Comparison of ENCODE assay signal across 8 cellular contexts in genomic region chr21:44818636-44819011, GRCh38. TPM values are rescaled to one million over a fixed set of nuclear protein-coding genes. Genes with fewer than 3 reads are reported as not detected.
DNase-seq lines count a peak whose midpoint lies in the region; ATAC-seq lines count a peak whose summit lies in the region.

No MANE protein-coding gene starts in this region.

- DNase-seq in adipocyte (ENCODE audit: low read depth) = no peak
- no peak for DNase-seq in immature natural killer cell
- DNase-seq in stimulated activated naive CD8-positive, alpha-beta T cell treated with anti-CD3 and anti-CD28 coated beads, Interleukin-15, amount 100 ng/mL, for 72 hours = no peak
- no peak for DNase-seq in HuH-7 (ENCODE audit: low spot score)
- no peak for DNase-seq in kidney tubule cell (ENCODE audit: low spot score)
- DNase-seq in OCI-M1 (lab: John Stamatoyannopoulos, UW) = no peak
- no peak for DNase-seq in DMS79 (lab: John Stamatoyannopoulos, UW)

- H3K9me3 ChIP-seq in HUES64 (ENCODE audit: insufficient read depth, low read depth, low read length) (peaks cover 32% of the 10 kb centered on the region), adipocyte (ENCODE audit: control insufficient read depth, low read length) (peaks cover 31% of the 10 kb centered on the region)

- H3K36me3 Mint-ChIP-seq in immature natural killer cell = peaks cover 1 to 3% (median 3%) of the 10 kb centered on the region in 3 donors

- peaks cover 5 to 19% (median 9%) of the 10 kb centered on the region in 6 donors for H3K9me3 Mint-ChIP-seq in immature natural killer cell
- peaks cover 10 to 32% of the 10 kb centered on the region in 2 donors for H3K9me3 Mint-ChIP-seq in stimulated activated naive CD8-positive, alpha-beta T cell treated with anti-CD3 and anti-CD28 coated beads, Interleukin-15, amount 100 ng/mL, for 72 hours

- H3K27ac Mint-ChIP-seq in immature natural killer cell = no peak overlapping the region
- H3K27ac Mint-ChIP-seq in stimulated activated naive CD8-positive, alpha-beta T cell treated with anti-CD3 and anti-CD28 coated beads, Interleukin-15, amount 100 ng/mL, for 72 hours = peak overlapping the region in 1 of 2 donors; percentile 78

- ATAC-seq in stimulated activated naive CD8-positive, alpha-beta T cell treated with anti-CD3 and anti-CD28 coated beads, Interleukin-15, amount 100 ng/mL, for 72 hours = no peak

- 80% methylated on average over 37 of the region's 37 CpGs for WGBS in HUES64

- H3K4me3 Mint-ChIP-seq in immature natural killer cell = peak overlapping the region; percentile 54 to 72 (median 61)
- peak overlapping the region; percentile 32 to 62 for H3K4me3 Mint-ChIP-seq in stimulated activated naive CD8-positive, alpha-beta T cell treated with anti-CD3 and anti-CD28 coated beads, Interleukin-15, amount 100 ng/mL, for 72 hours

- peaks cover 5% of the 10 kb centered on the region; the same call in 1 of the 2 replicates for H3K27me3 ChIP-seq in HUES64 (ENCODE audit: insufficient read depth, low read length)
- no peaks in the 10 kb centered on the region for H3K27me3 ChIP-seq in adipocyte (replicated peaks; ENCODE audit: control insufficient read depth, insufficient read depth, low read length)

- H3K27me3 Mint-ChIP-seq in immature natural killer cell (ENCODE audit: low read depth in 3 of 3) = peaks cover 0 to 9% (median 2%) of the 10 kb centered on the region in 3 donors
- H3K27me3 Mint-ChIP-seq in stimulated activated naive CD8-positive, alpha-beta T cell treated with anti-CD3 and anti-CD28 coated beads, Interleukin-15, amount 100 ng/mL, for 72 hours = peaks cover 11% of the 10 kb centered on the region

- H3K4me1 ChIP-seq in HUES64 (ENCODE audit: insufficient read depth, low read length) (0 out of 2 replicates have a peak, but pooled peaks cover 6% of the 10 kb centered on the region), adipocyte (ENCODE audit: control insufficient read depth, insufficient read depth, low read length) (peaks cover 32% of the 10 kb centered on the region)

- H3K36me3 ChIP-seq in HUES64 (ENCODE audit: insufficient read depth, low read length) = peaks cover 4% of the 10 kb centered on the region; the same call in 1 of the 2 replicates
- no peaks in the 10 kb centered on the region for H3K36me3 ChIP-seq in adipocyte (ENCODE audit: control insufficient read depth, insufficient read depth, low read length, severe bottlenecking)

- H3K9ac ChIP-seq in HUES64 (ENCODE audit: low read depth, low read length) = peak overlapping the region; percentile 92; the same call in 1 of the 2 replicates
- H3K9ac ChIP-seq in adipocyte (ENCODE audit: low read length) = peak overlapping the region; percentile 84

- H3K4me1 Mint-ChIP-seq in immature natural killer cell = peaks cover 0 to 10% of the 10 kb centered on the region in 2 donors
- H3K4me1 Mint-ChIP-seq in stimulated activated naive CD8-positive, alpha-beta T cell treated with anti-CD3 and anti-CD28 coated beads, Interleukin-15, amount 100 ng/mL, for 72 hours = peaks cover 21% of the 10 kb centered on the region

- peak overlapping the region; percentile 60; the same call in 1 of the 2 replicates for H3K27ac ChIP-seq in HUES64 (ENCODE audit: low read depth, low read length)

- H3K4me3 ChIP-seq in HUES64 (ENCODE audit: low read length) = peak overlapping the region; percentile 90
- peak overlapping the region; percentile 78 for H3K4me3 ChIP-seq in adipocyte (ENCODE audit: low read length)

RNA-seq across cellular contexts. Expression of gene SUMO3, which starts 0.8 kb away (rescaled TPM):
- 109 TPM for polyA plus RNA-seq in HUES64 (2013, experiment 1 of 2)
- polyA plus RNA-seq in HUES64 (2013, experiment 2 of 2) = 117 TPM
- polyA plus RNA-seq in immature natural killer cell = 10 to 100 TPM; 85.2 to 95.7 (median 87.4) TPM

RNA-seq across cellular contexts. Expression of gene UBE2G2, which starts 17.0 kb away (rescaled TPM):
- polyA plus RNA-seq in HUES64 (2013, experiment 1 of 2) = 55.1 TPM
- polyA plus RNA-seq in HUES64 (2013, experiment 2 of 2) = 53.4 TPM
- 10 to 100 TPM; 43.6 to 62.9 (median 56.2) TPM for polyA plus RNA-seq in immature natural killer cell

RNA-seq across cellular contexts. Expression of gene PTTG1IP, which starts 54.9 kb away (rescaled TPM):
- 126 TPM for polyA plus RNA-seq in HUES64 (2013, experiment 1 of 2)
- 128 TPM for polyA plus RNA-seq in HUES64 (2013, experiment 2 of 2)
- polyA plus RNA-seq in immature natural killer cell = 100 to 1,000 TPM in 1 of 3 donors, 10 to 100 TPM in 2; 67.7 to 103 (median 92.9) TPM
